Comparison of ENCODE assay signal across 21 cellular contexts in genomic region chr18:34858188-34858587, GRCh38.
"Had no signal": no experiment of that assay in that cellular context is flagged by ENCODE, and none has a peak within 500 bp of the region (broad histone marks: within the 10 kb centered on the region; RNA-seq: fewer than 3 reads in every experiment).

No MANE protein-coding gene starts in this region.

- H3K27me3 ChIP-seq: dorsolateral prefrontal cortex, esophagus squamous epithelium, gastrocnemius medialis, heart right ventricle, left lung had no signal

- H3K9me3 ChIP-seq: esophagus squamous epithelium, gastrocnemius medialis, heart right ventricle, left lung, lower lobe of right lung, mucosa of descending colon had no signal

- H3K4me1 ChIP-seq: esophagus squamous epithelium, heart right ventricle, left lung, lower lobe of right lung had no signal

- DNase-seq: dermis blood vessel endothelial cell; dorsolateral prefrontal cortex; effector CD4-positive, alpha-beta T cell; effector memory CD8-positive, alpha-beta T cell; endodermal cell; erythroblast; esophagus squamous epithelium; foreskin fibroblast; foreskin melanocyte; gastrocnemius medialis; glutamatergic neuron; heart right ventricle; hippocampal formation; left cardiac atrium; left lung; left ventricle myocardium superior; lower lobe of right lung; mesenchymal stem cell; mucosa of descending colon had no signal

- H3K27ac ChIP-seq: coronary artery, epithelial cell of prostate, esophagus squamous epithelium, gastrocnemius medialis, heart right ventricle, left lung, lower lobe of right lung had no signal

- H3K4me3 ChIP-seq: coronary artery, dorsolateral prefrontal cortex, esophagus squamous epithelium, gastrocnemius medialis, heart right ventricle, left lung, lower lobe of right lung, mucosa of descending colon had no signal

- H3K36me3 ChIP-seq: left lung, lower lobe of right lung had no signal
